In the genomic region with DNA sequence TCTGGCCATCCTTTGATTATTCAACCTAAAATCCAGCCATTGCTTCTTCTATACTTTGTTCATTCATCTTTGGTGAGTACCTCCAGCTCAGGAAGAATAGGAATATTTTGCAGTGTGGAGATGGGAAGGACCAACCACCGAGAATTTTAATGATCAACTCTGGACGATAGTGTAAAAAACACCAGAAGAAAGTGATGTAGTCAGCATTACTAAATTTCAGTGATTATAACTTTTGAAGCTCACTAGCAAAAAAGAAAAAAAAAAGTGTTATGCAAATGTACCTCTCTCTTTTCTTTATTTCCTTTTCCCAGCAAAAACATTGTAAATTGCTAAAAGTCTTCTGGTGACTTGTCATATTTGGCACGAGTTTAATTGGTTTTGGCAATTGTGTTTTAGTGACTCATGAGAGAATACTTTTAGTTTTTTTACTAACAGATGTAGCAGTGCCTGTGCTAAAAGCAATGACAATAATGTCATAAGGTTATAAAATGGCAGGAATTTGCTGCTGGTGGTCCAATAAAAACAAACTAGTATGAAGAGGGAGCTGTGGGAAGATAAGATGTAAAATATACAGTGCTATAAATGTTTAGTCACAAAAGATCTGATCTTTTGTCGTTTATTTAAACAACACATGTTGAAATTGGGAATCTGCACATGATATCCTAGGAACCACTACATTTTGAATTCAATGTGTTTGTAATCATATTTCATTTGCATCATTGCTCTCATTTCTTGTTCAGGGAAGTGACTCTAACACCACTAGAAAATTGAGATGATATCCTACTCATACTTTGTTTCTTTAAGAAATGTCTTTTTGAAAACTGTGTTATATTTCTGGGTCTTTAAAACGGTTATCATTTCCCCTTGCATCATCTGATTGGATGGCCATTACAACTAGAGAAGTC, we compare ENCODE assay signal across 14 cellular contexts.
DNase-seq lines count a peak whose midpoint lies in the region; ATAC-seq and TF ChIP-seq lines count a peak whose summit lies in the region.
"Had no signal": no experiment of that assay in that cellular context is flagged by ENCODE, and none has a peak within 500 bp of the region (broad histone marks: within the 10 kb centered on the region; RNA-seq: fewer than 3 reads in every experiment).

No MANE protein-coding gene starts in this region.

- H3K36me3 Mint-ChIP-seq in stimulated activated naive B cell treated with anti-CD40 and anti-IgM and Interleukin-4, amounts not matched to agents 10 μg/mL and 1 μg/mL and 100 μg/mL, for 72 hours, result no peaks in the 10 kb centered on the region
- H3K36me3 Mint-ChIP-seq: activated naive CD4-positive, alpha-beta T cell treated with anti-CD3 and anti-CD28 coated beads, Interleukin-2, amount 10 ng/mL, durations not matched to agents 7 days and 5 days had no signal

- no peaks in the 10 kb centered on the region for H3K9me3 Mint-ChIP-seq in stimulated activated naive B cell treated with anti-CD40 and anti-IgM and Interleukin-4, amounts not matched to agents 10 μg/mL and 1 μg/mL and 100 μg/mL, for 72 hours
- H3K9me3 Mint-ChIP-seq: activated naive CD4-positive, alpha-beta T cell treated with anti-CD3 and anti-CD28 coated beads, Interleukin-2, amount 10 ng/mL, durations not matched to agents 7 days and 5 days had no signal

- no peaks in the 10 kb centered on the region for H3K9me3 ChIP-seq in gastroesophageal sphincter

- no peak overlapping the region for H3K27ac Mint-ChIP-seq in stimulated activated naive B cell treated with anti-CD40 and anti-IgM and Interleukin-4, amounts not matched to agents 10 μg/mL and 1 μg/mL and 100 μg/mL, for 72 hours
- H3K27ac Mint-ChIP-seq: activated naive CD4-positive, alpha-beta T cell treated with anti-CD3 and anti-CD28 coated beads, Interleukin-2, amount 10 ng/mL, durations not matched to agents 7 days and 5 days had no signal

- peaks cover 15 to 19% of the 10 kb centered on the region in 2 donors for H3K27me3 Mint-ChIP-seq in stimulated activated naive B cell treated with anti-CD40 and anti-IgM and Interleukin-4, amounts not matched to agents 10 μg/mL and 1 μg/mL and 100 μg/mL, for 72 hours

- intact Hi-C loops in sciatic nerve (cut with DNase I), result loop anchor here (1.0 kb wide), 1 partner anchor 25 kb away; no protein-coding TSS in a partner anchor

- H3K4me1 ChIP-seq in gastroesophageal sphincter, result peaks cover 0 to 16% (median 0%) of the 10 kb centered on the region in 3 donors

- peak; percentile 98 for DNase-seq in GM04503 (ENCODE audit: low read depth)
- DNase-seq in SW480 (ENCODE audit: low spot score), result peak; percentile 10
- no peak for DNase-seq in sciatic nerve (ENCODE audit: low spot score)
- DNase-seq in stimulated activated CD4-positive, alpha-beta T cell treated with anti-CD3 and anti-CD28 coated beads, Interleukin-12 subunit alpha, Interleukin-12 subunit beta, amount 100 ng/mL, for 4 hours, result no peak
- no peak for DNase-seq in stimulated activated naive B cell treated with anti-CD40 and anti-IgM and Interleukin-4, amounts not matched to agents 10 μg/mL and 1 μg/mL and 100 μg/mL, for 72 hours
- no peak for DNase-seq in stimulated activated CD4-positive, alpha-beta T cell treated with anti-CD3 and anti-CD28 coated beads, Interleukin-4, amount 100 ng/mL, for 4 hours
- DNase-seq: activated CD4-positive, alpha-beta T cell treated with anti-CD3 and anti-CD28 coated beads for 48 hours; activated naive CD4-positive, alpha-beta T cell treated with anti-CD3 and anti-CD28 coated beads, Interleukin-2, amount 10 ng/mL, durations not matched to agents 7 days and 5 days; DMS79; GOT3; NCI-H2029 treated with DMSO at 0.1 percent for 48 hours; small intestine had no signal

- no peaks in the 10 kb centered on the region for H3K27me3 ChIP-seq in gastroesophageal sphincter

- no peak overlapping the region for H3K4me3 ChIP-seq in gastroesophageal sphincter

- H3K27ac ChIP-seq in gastroesophageal sphincter, result peak overlapping the region in 3 of 4 donors; percentile 3 to 22 (median 11)

- ATAC-seq in gastroesophageal sphincter, result peak; percentile 67
- peak; percentile 92 for ATAC-seq in sciatic nerve
- ATAC-seq in HG03280 (IDR thresholded peaks at IDR 0.05; ENCODE audit: unreplicated experiment), result no peak
- no peak for ATAC-seq in stimulated activated naive B cell treated with anti-CD40 and anti-IgM and Interleukin-4, amounts not matched to agents 10 μg/mL and 1 μg/mL and 100 μg/mL, for 72 hours (replicated peaks)

- H3K36me3 ChIP-seq in gastroesophageal sphincter, result no peaks in the 10 kb centered on the region

- H3K4me3 Mint-ChIP-seq in stimulated activated naive B cell treated with anti-CD40 and anti-IgM and Interleukin-4, amounts not matched to agents 10 μg/mL and 1 μg/mL and 100 μg/mL, for 72 hours, result no peak overlapping the region
- H3K4me3 Mint-ChIP-seq: activated naive CD4-positive, alpha-beta T cell treated with anti-CD3 and anti-CD28 coated beads, Interleukin-2, amount 10 ng/mL, durations not matched to agents 7 days and 5 days had no signal

- TF ChIP-seq CTCF in gastroesophageal sphincter (IDR thresholded peaks at IDR 0.05), result no peak

- no peak for TF ChIP-seq POLR2A in gastroesophageal sphincter (IDR thresholded peaks at IDR 0.05)

- TF ChIP-seq EP300 in gastroesophageal sphincter (IDR thresholded peaks at IDR 0.05), result no peak

- H3K4me1 Mint-ChIP-seq in stimulated activated naive B cell treated with anti-CD40 and anti-IgM and Interleukin-4, amounts not matched to agents 10 μg/mL and 1 μg/mL and 100 μg/mL, for 72 hours, result no peaks in the 10 kb centered on the region
- H3K4me1 Mint-ChIP-seq: activated naive CD4-positive, alpha-beta T cell treated with anti-CD3 and anti-CD28 coated beads, Interleukin-2, amount 10 ng/mL, durations not matched to agents 7 days and 5 days had no signal

- 20 to 30% methylated on average over 5 of the region's 5 CpGs for WGBS in gastroesophageal sphincter (ENCODE audit: low coverage in 1 of 2), 2 donors

Comparison
In these comparisons a context has a peak if more than half of its experiments do, and no peak if none do; other contexts are left out.
1. DNase-seq: peak in GM04503 (single experiment) and SW480 (single experiment); none in sciatic nerve (single experiment), stimulated activated CD4-positive, alpha-beta T cell treated with anti-CD3 and anti-CD28 coated beads, Interleukin-12 subunit alpha, Interleukin-12 subunit beta, amount 100 ng/mL, for 4 hours (single experiment), stimulated activated naive B cell treated with anti-CD40 and anti-IgM and Interleukin-4, amounts not matched to agents 10 μg/mL and 1 μg/mL and 100 μg/mL, for 72 hours (single experiment) and stimulated activated CD4-positive, alpha-beta T cell treated with anti-CD3 and anti-CD28 coated beads, Interleukin-4, amount 100 ng/mL, for 4 hours (0 of 2).
2. ATAC-seq: peak in gastroesophageal sphincter (single experiment) and sciatic nerve (single experiment); none in HG03280 (single experiment) and stimulated activated naive B cell treated with anti-CD40 and anti-IgM and Interleukin-4, amounts not matched to agents 10 μg/mL and 1 μg/mL and 100 μg/mL, for 72 hours (0 of 2).